7 cellular contexts compared by ENCODE assay signal in genomic region chr4:183503497-183504063, GRCh38. TPM values are rescaled to one million over a fixed set of nuclear protein-coding genes. Genes with fewer than 3 reads are reported as not detected.
DNase-seq lines count a peak whose midpoint lies in the region; ATAC-seq, FAIRE-seq and TF ChIP-seq lines count a peak whose summit lies in the region.

No MANE protein-coding gene starts in this region.

- no peaks in the 10 kb centered on the region for H3K36me3 Mint-ChIP-seq in activated CD8-positive, alpha-beta T cell treated with anti-CD3 and anti-CD28 coated beads for 36 hours (ENCODE audit: low read depth)
- peaks cover 4% of the 10 kb centered on the region for H3K36me3 Mint-ChIP-seq in stimulated activated naive CD8-positive, alpha-beta T cell treated with anti-CD3 and anti-CD28 coated beads, Interleukin-15, Interleukin-2, amounts not matched to agents 100 ng/mL and 50 ng/mL, for 24 hours (ENCODE audit: low read depth)

- peaks cover 4% of the 10 kb centered on the region; the same call in 1 of the 2 replicates for H3K36me3 ChIP-seq in DND-41 (ENCODE audit: insufficient read depth, low read length)

- H3K4me1 Mint-ChIP-seq in activated CD8-positive, alpha-beta T cell treated with anti-CD3 and anti-CD28 coated beads for 36 hours (ENCODE audit: low read depth), result peaks cover 36% of the 10 kb centered on the region
- peaks cover 48% of the 10 kb centered on the region for H3K4me1 Mint-ChIP-seq in stimulated activated naive CD8-positive, alpha-beta T cell treated with anti-CD3 and anti-CD28 coated beads, Interleukin-15, Interleukin-2, amounts not matched to agents 100 ng/mL and 50 ng/mL, for 24 hours (ENCODE audit: low read depth)

- H3K4me2 ChIP-seq in DND-41 (ENCODE audit: insufficient read depth, low read length), result peak overlapping the region; percentile 81

- no peaks in the 10 kb centered on the region for H3K27me3 Mint-ChIP-seq in activated CD8-positive, alpha-beta T cell treated with anti-CD3 and anti-CD28 coated beads for 36 hours
- H3K27me3 Mint-ChIP-seq in stimulated activated naive CD8-positive, alpha-beta T cell treated with anti-CD3 and anti-CD28 coated beads, Interleukin-15, Interleukin-2, amounts not matched to agents 100 ng/mL and 50 ng/mL, for 24 hours, result no peaks in the 10 kb centered on the region

- H3K9me3 ChIP-seq in DND-41 (ENCODE audit: insufficient read depth, low read length, severe bottlenecking), result no peaks in the 10 kb centered on the region

- peak overlapping the region; percentile 86 for H3K27ac Mint-ChIP-seq in activated CD8-positive, alpha-beta T cell treated with anti-CD3 and anti-CD28 coated beads for 36 hours
- H3K27ac Mint-ChIP-seq in stimulated activated naive CD8-positive, alpha-beta T cell treated with anti-CD3 and anti-CD28 coated beads, Interleukin-15, Interleukin-2, amounts not matched to agents 100 ng/mL and 50 ng/mL, for 24 hours, result peak overlapping the region; percentile 88

- no peaks in the 10 kb centered on the region for H3K27me3 ChIP-seq in DND-41 (ENCODE audit: insufficient read depth, low read length, poor library complexity)

- peaks cover 29% of the 10 kb centered on the region for H3K4me1 ChIP-seq in DND-41 (ENCODE audit: insufficient read depth, low read length)

- peak; percentile 90 for FAIRE-seq in GM19239 (lab: Jason Lieb, UNC)

- H3K9me3 Mint-ChIP-seq in activated CD8-positive, alpha-beta T cell treated with anti-CD3 and anti-CD28 coated beads for 36 hours, result no peaks in the 10 kb centered on the region
- H3K9me3 Mint-ChIP-seq in stimulated activated naive CD8-positive, alpha-beta T cell treated with anti-CD3 and anti-CD28 coated beads, Interleukin-15, Interleukin-2, amounts not matched to agents 100 ng/mL and 50 ng/mL, for 24 hours, result no peaks in the 10 kb centered on the region

- intact Hi-C loops in activated CD8-positive, alpha-beta T cell treated with anti-CD3 and anti-CD28 coated beads for 36 hours (cut with micrococcal nuclease), result loop anchor here (2.0 to 10.0 kb wide), 2 partner anchors 59 to 151 kb away; partner anchors contain the start of genes CDKN2AIP, RWDD4 and TRAPPC11

- CTCF ChIA-PET in activated CD8-positive, alpha-beta T cell treated with anti-CD3 and anti-CD28 coated beads for 36 hours (lab: Charles Lee), result interaction anchor here (0.7 to 1.4 kb wide), 6 partner anchors 30 to 99 kb away, joined by 3 to 6 read pairs (median 4); no protein-coding TSS in a partner anchor

- H3K27ac ChIP-seq in DND-41 (ENCODE audit: low read length), result peak overlapping the region; percentile 98

- no peak for TF ChIP-seq CTCF in DND-41 (IDR thresholded peaks at IDR 0.05; ENCODE audit: borderline replicate concordance, extremely low read depth, low read length, poor library complexity, severe bottlenecking)
- no peak for TF ChIP-seq CTCF in activated CD8-positive, alpha-beta T cell treated with anti-CD3 and anti-CD28 coated beads for 36 hours (IDR thresholded peaks at IDR 0.05)

- H3K4me3 ChIP-seq in DND-41 (ENCODE audit: low read depth in 1 of 2, low read length in 2 of 2), result peak overlapping the region; percentile 58 to 79
- peak overlapping the region; percentile 96 for H3K4me3 ChIP-seq in iPS-11a (ENCODE audit: low read depth, low read length)

- ATAC-seq in DND-41 (ENCODE audit: insufficient read depth, low read depth) (0 out of 3 replicates have a peak, but pooled peaks have one; percentile 6), HG03378 (IDR thresholded peaks at IDR 0.05; ENCODE audit: unreplicated experiment) (peak; percentile 4)
- ATAC-seq in activated CD8-positive, alpha-beta T cell treated with anti-CD3 and anti-CD28 coated beads for 36 hours, result peak; percentile 1

- peak overlapping the region; percentile 85 for H3K4me3 Mint-ChIP-seq in activated CD8-positive, alpha-beta T cell treated with anti-CD3 and anti-CD28 coated beads for 36 hours
- H3K4me3 Mint-ChIP-seq in stimulated activated naive CD8-positive, alpha-beta T cell treated with anti-CD3 and anti-CD28 coated beads, Interleukin-15, Interleukin-2, amounts not matched to agents 100 ng/mL and 50 ng/mL, for 24 hours, result peak overlapping the region; percentile 87

- DNase-seq in DND-41, result no peak
- DNase-seq in GM19239 (ENCODE audit: insufficient read length, low spot score), result peak; percentile 12
- no peak for DNase-seq in activated CD8-positive, alpha-beta T cell treated with anti-CD3 and anti-CD28 coated beads for 36 hours
- DNase-seq in NCI-H2196 (lab: John Stamatoyannopoulos, UW; ENCODE audit: unreplicated experiment), result no peak

- H2AFZ ChIP-seq in DND-41 (ENCODE audit: low read depth, low read length), result peak overlapping the region; percentile 95

- H3K79me2 ChIP-seq in DND-41 (ENCODE audit: insufficient read depth, low read length), result peaks cover 68% of the 10 kb centered on the region

- peaks cover 23% of the 10 kb centered on the region for H4K20me1 ChIP-seq in DND-41 (ENCODE audit: insufficient read depth, low read length)

- H3K9ac ChIP-seq in DND-41 (ENCODE audit: low read depth, low read length), result peak overlapping the region; percentile 97

- POLR2A ChIA-PET in activated CD8-positive, alpha-beta T cell treated with anti-CD3 and anti-CD28 coated beads for 36 hours (lab: Charles Lee), result interaction anchor here (0.6 to 4.7 kb wide), 10 partner anchors 9 to 1091 kb away, joined by 3 to 28 read pairs (median 4); partner anchors contain the start of gene CDKN2AIP

RNA-seq across cellular contexts. Expression of gene ING2, which starts 1.3 kb away (rescaled TPM):
- 10 to 100 TPM; 18.2 to 21.0 TPM for total RNA-seq in activated CD8-positive, alpha-beta T cell treated with anti-CD3 and anti-CD28 coated beads for 36 hours

RNA-seq across cellular contexts. Expression of gene CDKN2AIP, which starts 59.1 kb away (rescaled TPM):
- 10 to 100 TPM; 26.4 to 26.6 TPM for total RNA-seq in activated CD8-positive, alpha-beta T cell treated with anti-CD3 and anti-CD28 coated beads for 36 hours
